1 cellular context compared by ENCODE assay signal in genomic region chr10:131748831-131749766, GRCh38.
TF ChIP-seq lines count a peak whose summit lies in the region.

No MANE protein-coding gene starts in this region.

TF ChIP-seq in HepG2, 621 proteins besides CTCF, POLR2A, EP300 and RAD21 (continued from another document and continues in another):
- TF ChIP-seq ZNF407 (CRISPR knock-in tag; IDR thresholded peaks at IDR 0.05; ENCODE audit: not compliant biosample characterization) (no peak), SRSF1 (optimal IDR thresholded peaks at IDR 0.05; ENCODE audit: low read depth, low read length) (no peak), ZKSCAN5 (CRISPR knock-in tag; IDR thresholded peaks at IDR 0.05) (no peak), LCORL (IDR thresholded peaks at IDR 0.05) (no peak), LCORL (CRISPR knock-in tag; IDR thresholded peaks at IDR 0.05) (peak; percentile 78), ZNF75D (CRISPR knock-in tag; IDR thresholded peaks at IDR 0.05; ENCODE audit: borderline replicate concordance) (no peak), SMARCE1 (IDR thresholded peaks at IDR 0.05; ENCODE audit: borderline replicate concordance) (no peak), ZNF772 (CRISPR knock-in tag; IDR thresholded peaks at IDR 0.05) (no peak), MED8 (CRISPR knock-in tag; IDR thresholded peaks at IDR 0.05; ENCODE audit: insufficient replicate concordance) (no peak), ZNF362 (CRISPR knock-in tag; IDR thresholded peaks at IDR 0.05; ENCODE audit: borderline replicate concordance) (no peak), MLXIP (CRISPR knock-in tag; IDR thresholded peaks at IDR 0.05; ENCODE audit: borderline replicate concordance) (no peak), ZBTB7A (CRISPR knock-in tag; IDR thresholded peaks at IDR 0.05) (0 out of 2 replicates have a peak, but pooled peaks have one; percentile 42), KDM6A (CRISPR knock-in tag; IDR thresholded peaks at IDR 0.05; ENCODE audit: low read depth) (no peak), CENPX (CRISPR knock-in tag; IDR thresholded peaks at IDR 0.05) (no peak), ISL2 (CRISPR knock-in tag; IDR thresholded peaks at IDR 0.05) (no peak), ZNF224 (CRISPR knock-in tag; IDR thresholded peaks at IDR 0.05) (no peak), NFKB2 (CRISPR knock-in tag; IDR thresholded peaks at IDR 0.05; ENCODE audit: borderline replicate concordance) (0 out of 2 replicates have a peak, but pooled peaks have one; percentile 38), SETDB1 (CRISPR knock-in tag; IDR thresholded peaks at IDR 0.05; ENCODE audit: borderline replicate concordance) (no peak), ZNF883 (CRISPR knock-in tag; IDR thresholded peaks at IDR 0.05; ENCODE audit: not compliant biosample characterization) (no peak), ZNF430 (CRISPR knock-in tag; IDR thresholded peaks at IDR 0.05) (no peak), ZNF678 (CRISPR knock-in tag; IDR thresholded peaks at IDR 0.05) (no peak), ZNF530 (CRISPR knock-in tag; IDR thresholded peaks at IDR 0.05; ENCODE audit: low read depth) (no peak), ZFYVE20 (CRISPR knock-in tag; IDR thresholded peaks at IDR 0.05; ENCODE audit: borderline replicate concordance, low read depth) (no peak), MBD4 (IDR thresholded peaks at IDR 0.05; ENCODE audit: borderline replicate concordance, low read length) (no peak), ZNF777 (CRISPR knock-in tag; IDR thresholded peaks at IDR 0.05) (0 out of 2 replicates have a peak, but pooled peaks have one; percentile 53), SIX1 (CRISPR knock-in tag; IDR thresholded peaks at IDR 0.05; ENCODE audit: borderline replicate concordance) (no peak), STAG1 (CRISPR knock-in tag; IDR thresholded peaks at IDR 0.05) (no peak), ZNF143 (CRISPR knock-in tag; IDR thresholded peaks at IDR 0.05) (0 out of 2 replicates have a peak, but pooled peaks have one; percentile 22), SAP130 (CRISPR knock-in tag; IDR thresholded peaks at IDR 0.05; ENCODE audit: low read depth) (no peak), WIZ (CRISPR knock-in tag; IDR thresholded peaks at IDR 0.05) (no peak), AGO1 (IDR thresholded peaks at IDR 0.05; ENCODE audit: low read depth, low read length, poor library complexity, severe bottlenecking) (no peak), TGIF2 (CRISPR knock-in tag; IDR thresholded peaks at IDR 0.05) (no peak), NPAS2 (CRISPR knock-in tag; IDR thresholded peaks at IDR 0.05; ENCODE audit: borderline replicate concordance) (no peak), SRSF4 (IDR thresholded peaks at IDR 0.05; ENCODE audit: low read depth, low read length, poor library complexity, severe bottlenecking) (no peak), RNF219 (CRISPR knock-in tag; IDR thresholded peaks at IDR 0.05) (no peak), ADNP (CRISPR knock-in tag; IDR thresholded peaks at IDR 0.05) (no peak), FOXM1 (CRISPR knock-in tag; IDR thresholded peaks at IDR 0.05) (no peak), ZNF18 (CRISPR knock-in tag; IDR thresholded peaks at IDR 0.05; ENCODE audit: insufficient replicate concordance) (no peak), ARNT (IDR thresholded peaks at IDR 0.05) (no peak), ZNF101 (CRISPR knock-in tag; IDR thresholded peaks at IDR 0.05; ENCODE audit: borderline replicate concordance, low read depth) (no peak), MAFK (conservative IDR thresholded peaks at IDR 0.05 in 1 of 2, IDR thresholded peaks at IDR 0.05 in 1 of 2; ENCODE audit: low read length in 2 of 2) (no peak), ZNF446 (CRISPR knock-in tag; IDR thresholded peaks at IDR 0.05) (no peak), PCBP2 (optimal IDR thresholded peaks at IDR 0.05; ENCODE audit: low read depth, low read length, poor library complexity, severe bottlenecking) (no peak)
- TF ChIP-seq, protein P1, sequence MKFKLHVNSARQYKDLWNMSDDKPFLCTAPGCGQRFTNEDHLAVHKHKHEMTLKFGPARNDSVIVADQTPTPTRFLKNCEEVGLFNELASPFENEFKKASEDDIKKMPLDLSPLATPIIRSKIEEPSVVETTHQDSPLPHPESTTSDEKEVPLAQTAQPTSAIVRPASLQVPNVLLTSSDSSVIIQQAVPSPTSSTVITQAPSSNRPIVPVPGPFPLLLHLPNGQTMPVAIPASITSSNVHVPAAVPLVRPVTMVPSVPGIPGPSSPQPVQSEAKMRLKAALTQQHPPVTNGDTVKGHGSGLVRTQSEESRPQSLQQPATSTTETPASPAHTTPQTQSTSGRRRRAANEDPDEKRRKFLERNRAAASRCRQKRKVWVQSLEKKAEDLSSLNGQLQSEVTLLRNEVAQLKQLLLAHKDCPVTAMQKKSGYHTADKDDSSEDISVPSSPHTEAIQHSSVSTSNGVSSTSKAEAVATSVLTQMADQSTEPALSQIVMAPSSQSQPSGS (CRISPR knock-in tag; IDR thresholded peaks at IDR 0.05) = no peak
- TF ChIP-seq, protein P2, sequence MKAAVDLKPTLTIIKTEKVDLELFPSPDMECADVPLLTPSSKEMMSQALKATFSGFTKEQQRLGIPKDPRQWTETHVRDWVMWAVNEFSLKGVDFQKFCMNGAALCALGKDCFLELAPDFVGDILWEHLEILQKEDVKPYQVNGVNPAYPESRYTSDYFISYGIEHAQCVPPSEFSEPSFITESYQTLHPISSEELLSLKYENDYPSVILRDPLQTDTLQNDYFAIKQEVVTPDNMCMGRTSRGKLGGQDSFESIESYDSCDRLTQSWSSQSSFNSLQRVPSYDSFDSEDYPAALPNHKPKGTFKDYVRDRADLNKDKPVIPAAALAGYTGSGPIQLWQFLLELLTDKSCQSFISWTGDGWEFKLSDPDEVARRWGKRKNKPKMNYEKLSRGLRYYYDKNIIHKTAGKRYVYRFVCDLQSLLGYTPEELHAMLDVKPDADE (CRISPR knock-in tag; IDR thresholded peaks at IDR 0.05) = no peak
- TF ChIP-seq, protein P3, sequence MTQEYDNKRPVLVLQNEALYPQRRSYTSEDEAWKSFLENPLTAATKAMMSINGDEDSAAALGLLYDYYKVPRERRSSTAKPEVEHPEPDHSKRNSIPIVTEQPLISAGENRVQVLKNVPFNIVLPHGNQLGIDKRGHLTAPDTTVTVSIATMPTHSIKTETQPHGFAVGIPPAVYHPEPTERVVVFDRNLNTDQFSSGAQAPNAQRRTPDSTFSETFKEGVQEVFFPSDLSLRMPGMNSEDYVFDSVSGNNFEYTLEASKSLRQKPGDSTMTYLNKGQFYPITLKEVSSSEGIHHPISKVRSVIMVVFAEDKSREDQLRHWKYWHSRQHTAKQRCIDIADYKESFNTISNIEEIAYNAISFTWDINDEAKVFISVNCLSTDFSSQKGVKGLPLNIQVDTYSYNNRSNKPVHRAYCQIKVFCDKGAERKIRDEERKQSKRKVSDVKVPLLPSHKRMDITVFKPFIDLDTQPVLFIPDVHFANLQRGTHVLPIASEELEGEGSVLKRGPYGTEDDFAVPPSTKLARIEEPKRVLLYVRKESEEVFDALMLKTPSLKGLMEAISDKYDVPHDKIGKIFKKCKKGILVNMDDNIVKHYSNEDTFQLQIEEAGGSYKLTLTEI (CRISPR knock-in tag; conservative IDR thresholded peaks at IDR 0.05) = no peak
